2 cellular contexts compared by ENCODE assay signal in the genomic region with DNA sequence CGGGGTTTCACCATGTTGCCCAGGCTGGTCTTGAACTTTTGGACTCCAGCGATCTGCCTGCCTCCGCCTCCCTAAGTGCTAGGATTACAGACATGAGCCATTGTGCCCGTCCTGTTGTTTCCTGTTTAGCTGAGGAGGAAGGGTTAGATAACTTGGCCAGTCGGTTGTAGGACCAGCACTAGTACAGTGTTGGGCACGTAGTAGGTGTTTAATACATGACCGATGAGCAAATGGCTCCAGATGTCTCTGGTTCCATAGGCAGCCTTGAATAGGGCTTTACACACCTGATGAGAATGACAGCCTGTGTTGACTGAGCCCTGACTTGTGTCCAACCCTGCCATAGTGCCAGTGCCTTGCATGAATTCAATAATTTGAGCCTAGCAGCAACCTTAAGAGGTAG.
TF ChIP-seq lines count a peak whose summit lies in the region.

No MANE protein-coding gene starts in this region.

TF ChIP-seq in A549, 52 proteins besides CTCF, POLR2A, EP300 and RAD21:
- TF ChIP-seq TFCP2L1 (CRISPR knock-in tag; IDR thresholded peaks at IDR 0.05), result no peak
- no peak for TF ChIP-seq CEBPB (IDR thresholded peaks at IDR 0.05)
- TF ChIP-seq HOXA7 (CRISPR knock-in tag; IDR thresholded peaks at IDR 0.05), result no peak
- TF ChIP-seq SMC3 (IDR thresholded peaks at IDR 0.05), result no peak
- no peak for TF ChIP-seq GATA3 (IDR thresholded peaks at IDR 0.05; ENCODE audit: borderline replicate concordance)
- TF ChIP-seq KDM1A (IDR thresholded peaks at IDR 0.05; ENCODE audit: low read depth), result no peak
- no peak for TF ChIP-seq CBX2 (IDR thresholded peaks at IDR 0.05; ENCODE audit: borderline replicate concordance, low read depth)
- TF ChIP-seq ELK1 (IDR thresholded peaks at IDR 0.05; ENCODE audit: low read depth, low read length), result no peak
- TF ChIP-seq HOXB13 (CRISPR knock-in tag; IDR thresholded peaks at IDR 0.05; ENCODE audit: low read depth), result no peak
- no peak for TF ChIP-seq MAX (IDR thresholded peaks at IDR 0.05)
- TF ChIP-seq HEYL (CRISPR knock-in tag; IDR thresholded peaks at IDR 0.05), result no peak
- no peak for TF ChIP-seq MAZ (IDR thresholded peaks at IDR 0.05; ENCODE audit: borderline replicate concordance, low read depth, low read length)

TF ChIP-seq in GM23338, 12 proteins besides CTCF, POLR2A, EP300 and RAD21:
- TF ChIP-seq EZH2phosphoT487 (IDR thresholded peaks at IDR 0.05; ENCODE audit: unreplicated experiment), result no peak
